Comparison of ENCODE assay signal across 8 cellular contexts in genomic region chr1:205631727-205632373, GRCh38. TPM values are rescaled to one million over a fixed set of nuclear protein-coding genes. Genes with fewer than 3 reads are reported as not detected.
DNase-seq lines count a peak whose midpoint lies in the region; ATAC-seq and TF ChIP-seq lines count a peak whose summit lies in the region.

Gene ELK4 (minus strand): TSS chr1:205632011. CDS start chr1:205623882, 8,129 bp downstream.

- peak within 1 kb of the TSS; percentile 86 for H3K14ac ChIP-seq in mesenchymal stem cell (ENCODE audit: low read length in 2 of 2)

- peak within 1 kb of the TSS; percentile 40 to 90 for H3K23ac ChIP-seq in mesenchymal stem cell (ENCODE audit: low read length in 2 of 2)

- DNase-seq in COLO829 (ENCODE audit: low spot score) = peak; percentile 98
- peak; percentile 96 for DNase-seq in GM20000 (ENCODE audit: low spot score)
- DNase-seq in HT1080 (ENCODE audit: low read depth) = peak; percentile 96
- DNase-seq in NOMO-1 (lab: John Stamatoyannopoulos, UW; ENCODE audit: unreplicated experiment in 2 of 2) = peak; percentile 93 to 95
- peak; percentile 100 for DNase-seq in activated CD8-positive, alpha-beta memory T cell treated with anti-CD3 and anti-CD28 coated beads for 4 hours (ENCODE audit: low read depth in 2 of 2)
- DNase-seq in effector memory CD8-positive, alpha-beta T cell = peak; percentile 99 to 100 (median 100)
- peak; percentile 98 for DNase-seq in mesenchymal stem cell
- peak; percentile 99 for DNase-seq in stimulated activated CD8-positive, alpha-beta memory T cell treated with anti-CD3 and anti-CD28 coated beads, Interleukin-12 subunit alpha, Interleukin-12 subunit beta, amount 100 ng/mL, for 4 hours (ENCODE audit: low read depth)

- peak within 1 kb of the TSS; percentile 87 for H4K8ac ChIP-seq in mesenchymal stem cell (ENCODE audit: low read length)

- H2BK5ac ChIP-seq in mesenchymal stem cell (ENCODE audit: low read depth, low read length, poor library complexity, severe bottlenecking) = peak within 1 kb of the TSS; percentile 99

- H3K9me3 ChIP-seq in mesenchymal stem cell (ENCODE audit: control insufficient read depth, low read length) = no peaks in the 10 kb centered on the region

- peak within 1 kb of the TSS; percentile 99 for H3K9ac ChIP-seq in mesenchymal stem cell (ENCODE audit: low read length)

- peak within 1 kb of the TSS; percentile 91 to 97 for H3K4me3 ChIP-seq in mesenchymal stem cell (ENCODE audit: insufficient read depth in 1 of 2, low read depth in 1 of 2, low read length in 2 of 2)

- H3K27ac Mint-ChIP-seq in effector memory CD8-positive, alpha-beta T cell = peak within 1 kb of the TSS; percentile 95 to 97

- H3K4me2 ChIP-seq in mesenchymal stem cell (ENCODE audit: low read length, poor library complexity, severe bottlenecking) = peak within 1 kb of the TSS; percentile 97

- peaks cover 0 to under 1% of the 10 kb centered on the region in 2 donors for H3K27me3 Mint-ChIP-seq in effector memory CD8-positive, alpha-beta T cell

- peak within 1 kb of the TSS; percentile 89 for H4K91ac ChIP-seq in mesenchymal stem cell (ENCODE audit: low read length)

- no peaks in the 10 kb centered on the region for H3K79me1 ChIP-seq in mesenchymal stem cell (replicated peaks; ENCODE audit: low read length, poor library complexity, severe bottlenecking)

- no peaks in the 10 kb centered on the region for H3K27me3 ChIP-seq in mesenchymal stem cell (ENCODE audit: control insufficient read depth in 1 of 2, insufficient read depth in 1 of 2, low read length in 2 of 2)

- H3K36me3 ChIP-seq in mesenchymal stem cell (ENCODE audit: control insufficient read depth in 1 of 2, insufficient read depth in 2 of 2, low read depth in 1 of 2, low read length in 2 of 2) = no peaks in the 10 kb centered on the region

- H2BK120ac ChIP-seq in mesenchymal stem cell (ENCODE audit: low read depth, low read length) = peak within 1 kb of the TSS; percentile 95

- peak within 1 kb of the TSS; percentile 96 to 98 for H3K18ac ChIP-seq in mesenchymal stem cell (ENCODE audit: low read depth in 1 of 2, low read length in 2 of 2)

- H3K4ac ChIP-seq in mesenchymal stem cell (ENCODE audit: low read depth in 1 of 2, low read length in 2 of 2) = peak within 1 kb of the TSS; percentile 81 to 97

- peak within 1 kb of the TSS; percentile 89 for H2AFZ ChIP-seq in mesenchymal stem cell (ENCODE audit: low read depth, low read length)

- ATAC-seq in effector memory CD8-positive, alpha-beta T cell (replicated peaks) = peak; percentile 81

- peaks cover 5% of the 10 kb centered on the region for H3K4me1 ChIP-seq in mesenchymal stem cell (ENCODE audit: control insufficient read depth, insufficient read depth, low read depth, low read length)

- H2BK15ac ChIP-seq in mesenchymal stem cell (ENCODE audit: low read depth, poor library complexity, severe bottlenecking) = peak within 1 kb of the TSS; percentile 99

- peak; percentile 67 for TF ChIP-seq CTCF in GM20000 (IDR thresholded peaks at IDR 0.05; ENCODE audit: extremely low read depth, missing control alignments)

- peak within 1 kb of the TSS in 1 of 2 experiments; percentile 52 for H2BK12ac ChIP-seq in mesenchymal stem cell (ENCODE audit: low read length in 2 of 2)

- peaks cover 17 to 34% of the 10 kb centered on the region in 2 donors for H3K4me1 Mint-ChIP-seq in effector memory CD8-positive, alpha-beta T cell (ENCODE audit: low read depth in 2 of 2)

- H3K9me3 Mint-ChIP-seq in effector memory CD8-positive, alpha-beta T cell = no peaks in the 10 kb centered on the region

- no peak within 1 kb of the TSS for H2AK5ac ChIP-seq in mesenchymal stem cell (ENCODE audit: low read length, severe bottlenecking)

- H3K36me3 Mint-ChIP-seq in effector memory CD8-positive, alpha-beta T cell (ENCODE audit: insufficient read depth) = peaks cover 22% of the 10 kb centered on the region

- peak within 1 kb of the TSS; percentile 85 to 94 for H3K4me3 Mint-ChIP-seq in effector memory CD8-positive, alpha-beta T cell

- WGBS in mesenchymal stem cell = 1% methylated on average over 49 of the region's 82 CpGs

- H3K27ac ChIP-seq in mesenchymal stem cell (ENCODE audit: low read length, poor library complexity, severe bottlenecking) = peak within 1 kb of the TSS; percentile 99

RNA-seq across cellular contexts. Expression of gene ELK4, which starts in this region (rescaled TPM):
- 9.0 and 13.9 TPM in 2 replicates for total RNA-seq in HT1080 (2014; rRNA removed; shearing (Covaris generic))
- polyA plus RNA-seq in HT1080 (2015; cell fraction: cytosol; rRNA removed) = 17.6 and 25.2 TPM in 2 replicates
- polyA plus RNA-seq in HT1080 (2015; cell fraction: nucleus; rRNA removed) = 29.1 and 33.4 TPM in 2 replicates
- 12.7 TPM for polyA plus RNA-seq in mesenchymal stem cell (2013, experiment 1 of 2)
- polyA plus RNA-seq in mesenchymal stem cell (2013, experiment 2 of 2) = 12.6 TPM

Comparison
In these comparisons a context has a peak if more than half of its experiments do, and no peak if none do; other contexts are left out.
1. Peak in every context shown above with its lines: DNase-seq, ATAC-seq, H3K4me3 ChIP-seq and H3K27ac ChIP-seq.